14 cellular contexts compared by ENCODE assay signal in the genomic region with DNA sequence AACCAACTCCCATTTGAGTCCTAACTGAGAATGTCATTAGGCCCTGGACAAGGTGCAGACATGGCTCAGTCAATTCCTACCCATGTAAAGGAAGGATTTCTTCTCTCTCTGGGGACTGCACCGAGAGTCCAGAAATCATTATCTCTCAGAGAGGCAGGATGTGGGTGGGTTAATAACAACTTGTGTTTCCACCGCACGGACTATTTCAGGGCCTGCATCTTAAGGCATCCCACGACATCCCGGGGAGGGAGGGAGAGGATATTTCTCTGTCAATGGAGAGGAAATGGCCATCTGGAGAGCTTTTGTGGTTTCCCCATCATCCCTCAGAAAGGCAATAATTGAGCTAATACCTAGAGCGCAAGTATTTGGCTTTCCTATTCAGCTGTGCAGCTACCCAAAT. TPM values are rescaled to one million over a fixed set of nuclear protein-coding genes. Genes with fewer than 3 reads are reported as not detected.
DNase-seq lines count a peak whose midpoint lies in the region; ATAC-seq and TF ChIP-seq lines count a peak whose summit lies in the region.
"Had no signal": no experiment of that assay in that cellular context is flagged by ENCODE, and none has a peak within 500 bp of the region (broad histone marks: within the 10 kb centered on the region; RNA-seq: fewer than 3 reads in every experiment).

No MANE protein-coding gene starts in this region.

- no peak for TF ChIP-seq CTCF in fibroblast of villous mesenchyme (IDR thresholded peaks at IDR 0.05; ENCODE audit: insufficient read depth, low read depth, low read length)

- no peak overlapping the region for H3K4me3 ChIP-seq in fibroblast of villous mesenchyme (ENCODE audit: low read depth, low read length)

- DNase-seq in fibroblast of villous mesenchyme (ENCODE audit: low read depth) (peak; percentile 58), epidermal melanocyte (ENCODE audit: insufficient read length, low spot score) (no peak), NCI-H2196 treated with DMSO at 0.1 percent for 48 hours (lab: John Stamatoyannopoulos, UW; ENCODE audit: unreplicated experiment) (no peak), NCI-H2171 treated with DMSO at 0.1 percent for 48 hours (lab: John Stamatoyannopoulos, UW) (no peak)
- DNase-seq: activated CD4-positive, alpha-beta memory T cell treated with anti-CD3 and anti-CD28 coated beads, Interleukin-2, amount 10 ng/mL, durations not matched to agents 7 days and 5 days; effector CD8-positive, alpha-beta T cell; naive thymus-derived CD8-positive, alpha-beta T cell; NCI-H2029 treated with DMSO at 0.1 percent for 48 hours; SIG-M5; stimulated activated naive CD8-positive, alpha-beta T cell treated with anti-CD3 and anti-CD28 coated beads, Interleukin-15, amount 100 ng/mL, for 72 hours had no signal

- ATAC-seq in GM18868 (IDR thresholded peaks at IDR 0.05; ENCODE audit: unreplicated experiment) = peak; percentile 63
- peak; percentile 57 for ATAC-seq in GM21825 (IDR thresholded peaks at IDR 0.05; ENCODE audit: unreplicated experiment)
- peak; percentile 64 for ATAC-seq in HG03442 (IDR thresholded peaks at IDR 0.05; ENCODE audit: unreplicated experiment)
- no peak for ATAC-seq in GM18517 (IDR thresholded peaks at IDR 0.05; ENCODE audit: unreplicated experiment)
- ATAC-seq: naive thymus-derived CD8-positive, alpha-beta T cell; stimulated activated naive CD8-positive, alpha-beta T cell treated with anti-CD3 and anti-CD28 coated beads, Interleukin-15, amount 100 ng/mL, for 72 hours had no signal

RNA-seq across cellular contexts. Expression of a gene that starts 46.6 kb away (rescaled TPM):
- total RNA-seq in fibroblast of villous mesenchyme = 235 and 310 TPM in 2 replicates

RNA-seq across cellular contexts. Expression of a gene that starts 53.2 kb away (rescaled TPM):
- total RNA-seq in fibroblast of villous mesenchyme = 0.43 and 0.64 TPM in 2 replicates
